ENCODE assay signal across 1 cellular context in genomic region chr1:117810553-117810952, GRCh38.
TF ChIP-seq lines count a peak whose summit lies in the region.

No MANE protein-coding gene starts in this region.

TF ChIP-seq in IMR-90, 13 proteins besides CTCF, POLR2A, EP300 and RAD21 (continued from another document):
- TF ChIP-seq SMC3 (IDR thresholded peaks at IDR 0.05; ENCODE audit: low read depth, low read length) (no peak), FOS (IDR thresholded peaks at IDR 0.05; ENCODE audit: low read depth, low read length) (no peak), MAFK (IDR thresholded peaks at IDR 0.05; ENCODE audit: low read depth, low read length) (no peak)
TF ChIP-seq in IMR-90: peak in this region for 0.
